1 cellular context compared by ENCODE assay signal in the genomic region with DNA sequence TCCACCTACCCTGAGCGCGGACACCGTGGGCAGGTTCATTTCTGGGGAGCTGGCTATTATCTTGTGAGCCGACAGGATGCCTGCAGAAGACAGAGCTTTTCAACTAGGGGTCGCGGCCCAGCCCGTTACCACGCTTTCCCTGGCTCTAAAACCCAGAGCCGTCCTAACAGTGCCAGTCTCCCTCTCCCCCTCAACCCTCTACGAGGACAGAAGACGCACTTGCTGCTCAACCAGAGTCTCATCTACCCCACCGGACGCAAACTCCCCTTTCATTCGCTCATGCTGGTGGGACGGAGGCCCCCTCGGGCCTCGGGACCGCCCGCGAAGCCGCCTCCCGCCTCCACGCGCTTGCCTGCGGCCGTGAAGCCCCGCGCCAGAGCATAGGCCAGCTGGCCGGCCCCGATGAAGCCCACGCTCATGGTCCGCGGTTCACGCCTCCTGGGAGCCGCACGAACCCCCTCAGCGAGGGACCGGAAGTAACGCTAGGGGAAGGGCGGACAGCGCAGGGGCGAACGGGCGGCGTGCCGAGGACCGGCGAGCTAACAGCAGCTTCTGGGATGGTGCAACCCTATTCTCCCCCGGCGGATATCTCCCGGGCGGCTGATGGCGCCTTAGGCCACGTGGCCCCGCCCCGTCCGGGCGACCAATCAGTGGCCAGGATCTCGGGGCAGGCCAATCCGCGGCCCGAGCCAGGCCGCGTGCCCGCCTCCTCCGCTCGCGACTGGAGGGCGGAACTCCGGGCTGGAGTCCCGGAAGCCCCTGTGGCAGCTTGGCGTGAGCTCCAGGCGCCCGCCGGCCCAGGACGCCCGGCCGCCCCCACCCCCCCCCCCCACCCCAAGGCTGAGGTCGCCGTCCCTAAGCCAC.
A peak's percentile ranks its signal among the peaks of the same experiment; 100 is the strongest.
TF ChIP-seq lines count a peak whose summit lies in the region.

A gene (minus strand): TSS at position 559 of the 864 bp plus-strand sequence. CDS start 140 bp downstream, at position 419.

TF ChIP-seq in K562, 482 proteins besides CTCF, POLR2A, EP300 and RAD21 (continued from another document and continues in another):
- TF ChIP-seq, protein P1, sequence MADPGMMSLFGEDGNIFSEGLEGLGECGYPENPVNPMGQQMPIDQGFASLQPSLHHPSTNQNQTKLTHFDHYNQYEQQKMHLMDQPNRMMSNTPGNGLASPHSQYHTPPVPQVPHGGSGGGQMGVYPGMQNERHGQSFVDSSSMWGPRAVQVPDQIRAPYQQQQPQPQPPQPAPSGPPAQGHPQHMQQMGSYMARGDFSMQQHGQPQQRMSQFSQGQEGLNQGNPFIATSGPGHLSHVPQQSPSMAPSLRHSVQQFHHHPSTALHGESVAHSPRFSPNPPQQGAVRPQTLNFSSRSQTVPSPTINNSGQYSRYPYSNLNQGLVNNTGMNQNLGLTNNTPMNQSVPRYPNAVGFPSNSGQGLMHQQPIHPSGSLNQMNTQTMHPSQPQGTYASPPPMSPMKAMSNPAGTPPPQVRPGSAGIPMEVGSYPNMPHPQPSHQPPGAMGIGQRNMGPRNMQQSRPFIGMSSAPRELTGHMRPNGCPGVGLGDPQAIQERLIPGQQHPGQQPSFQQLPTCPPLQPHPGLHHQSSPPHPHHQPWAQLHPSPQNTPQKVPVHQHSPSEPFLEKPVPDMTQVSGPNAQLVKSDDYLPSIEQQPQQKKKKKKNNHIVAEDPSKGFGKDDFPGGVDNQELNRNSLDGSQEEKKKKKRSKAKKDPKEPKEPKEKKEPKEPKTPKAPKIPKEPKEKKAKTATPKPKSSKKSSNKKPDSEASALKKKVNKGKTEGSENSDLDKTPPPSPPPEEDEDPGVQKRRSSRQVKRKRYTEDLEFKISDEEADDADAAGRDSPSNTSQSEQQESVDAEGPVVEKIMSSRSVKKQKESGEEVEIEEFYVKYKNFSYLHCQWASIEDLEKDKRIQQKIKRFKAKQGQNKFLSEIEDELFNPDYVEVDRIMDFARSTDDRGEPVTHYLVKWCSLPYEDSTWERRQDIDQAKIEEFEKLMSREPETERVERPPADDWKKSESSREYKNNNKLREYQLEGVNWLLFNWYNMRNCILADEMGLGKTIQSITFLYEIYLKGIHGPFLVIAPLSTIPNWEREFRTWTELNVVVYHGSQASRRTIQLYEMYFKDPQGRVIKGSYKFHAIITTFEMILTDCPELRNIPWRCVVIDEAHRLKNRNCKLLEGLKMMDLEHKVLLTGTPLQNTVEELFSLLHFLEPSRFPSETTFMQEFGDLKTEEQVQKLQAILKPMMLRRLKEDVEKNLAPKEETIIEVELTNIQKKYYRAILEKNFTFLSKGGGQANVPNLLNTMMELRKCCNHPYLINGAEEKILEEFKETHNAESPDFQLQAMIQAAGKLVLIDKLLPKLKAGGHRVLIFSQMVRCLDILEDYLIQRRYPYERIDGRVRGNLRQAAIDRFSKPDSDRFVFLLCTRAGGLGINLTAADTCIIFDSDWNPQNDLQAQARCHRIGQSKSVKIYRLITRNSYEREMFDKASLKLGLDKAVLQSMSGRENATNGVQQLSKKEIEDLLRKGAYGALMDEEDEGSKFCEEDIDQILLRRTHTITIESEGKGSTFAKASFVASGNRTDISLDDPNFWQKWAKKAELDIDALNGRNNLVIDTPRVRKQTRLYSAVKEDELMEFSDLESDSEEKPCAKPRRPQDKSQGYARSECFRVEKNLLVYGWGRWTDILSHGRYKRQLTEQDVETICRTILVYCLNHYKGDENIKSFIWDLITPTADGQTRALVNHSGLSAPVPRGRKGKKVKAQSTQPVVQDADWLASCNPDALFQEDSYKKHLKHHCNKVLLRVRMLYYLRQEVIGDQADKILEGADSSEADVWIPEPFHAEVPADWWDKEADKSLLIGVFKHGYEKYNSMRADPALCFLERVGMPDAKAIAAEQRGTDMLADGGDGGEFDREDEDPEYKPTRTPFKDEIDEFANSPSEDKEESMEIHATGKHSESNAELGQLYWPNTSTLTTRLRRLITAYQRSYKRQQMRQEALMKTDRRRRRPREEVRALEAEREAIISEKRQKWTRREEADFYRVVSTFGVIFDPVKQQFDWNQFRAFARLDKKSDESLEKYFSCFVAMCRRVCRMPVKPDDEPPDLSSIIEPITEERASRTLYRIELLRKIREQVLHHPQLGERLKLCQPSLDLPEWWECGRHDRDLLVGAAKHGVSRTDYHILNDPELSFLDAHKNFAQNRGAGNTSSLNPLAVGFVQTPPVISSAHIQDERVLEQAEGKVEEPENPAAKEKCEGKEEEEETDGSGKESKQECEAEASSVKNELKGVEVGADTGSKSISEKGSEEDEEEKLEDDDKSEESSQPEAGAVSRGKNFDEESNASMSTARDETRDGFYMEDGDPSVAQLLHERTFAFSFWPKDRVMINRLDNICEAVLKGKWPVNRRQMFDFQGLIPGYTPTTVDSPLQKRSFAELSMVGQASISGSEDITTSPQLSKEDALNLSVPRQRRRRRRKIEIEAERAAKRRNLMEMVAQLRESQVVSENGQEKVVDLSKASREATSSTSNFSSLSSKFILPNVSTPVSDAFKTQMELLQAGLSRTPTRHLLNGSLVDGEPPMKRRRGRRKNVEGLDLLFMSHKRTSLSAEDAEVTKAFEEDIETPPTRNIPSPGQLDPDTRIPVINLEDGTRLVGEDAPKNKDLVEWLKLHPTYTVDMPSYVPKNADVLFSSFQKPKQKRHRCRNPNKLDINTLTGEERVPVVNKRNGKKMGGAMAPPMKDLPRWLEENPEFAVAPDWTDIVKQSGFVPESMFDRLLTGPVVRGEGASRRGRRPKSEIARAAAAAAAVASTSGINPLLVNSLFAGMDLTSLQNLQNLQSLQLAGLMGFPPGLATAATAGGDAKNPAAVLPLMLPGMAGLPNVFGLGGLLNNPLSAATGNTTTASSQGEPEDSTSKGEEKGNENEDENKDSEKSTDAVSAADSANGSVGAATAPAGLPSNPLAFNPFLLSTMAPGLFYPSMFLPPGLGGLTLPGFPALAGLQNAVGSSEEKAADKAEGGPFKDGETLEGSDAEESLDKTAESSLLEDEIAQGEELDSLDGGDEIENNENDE (IDR thresholded peaks at IDR 0.05; ENCODE audit: low read depth, low read length), result no peak
- no peak for TF ChIP-seq ZNF324 (CRISPR knock-in tag; IDR thresholded peaks at IDR 0.05)
- TF ChIP-seq SRSF7 (optimal IDR thresholded peaks at IDR 0.05; ENCODE audit: low read depth, low read length), result no peak
- TF ChIP-seq KLF16 (IDR thresholded peaks at IDR 0.05), result no peak
- TF ChIP-seq ZFPM2 (CRISPR knock-in tag; IDR thresholded peaks at IDR 0.05), result no peak
- TF ChIP-seq, protein P2, sequence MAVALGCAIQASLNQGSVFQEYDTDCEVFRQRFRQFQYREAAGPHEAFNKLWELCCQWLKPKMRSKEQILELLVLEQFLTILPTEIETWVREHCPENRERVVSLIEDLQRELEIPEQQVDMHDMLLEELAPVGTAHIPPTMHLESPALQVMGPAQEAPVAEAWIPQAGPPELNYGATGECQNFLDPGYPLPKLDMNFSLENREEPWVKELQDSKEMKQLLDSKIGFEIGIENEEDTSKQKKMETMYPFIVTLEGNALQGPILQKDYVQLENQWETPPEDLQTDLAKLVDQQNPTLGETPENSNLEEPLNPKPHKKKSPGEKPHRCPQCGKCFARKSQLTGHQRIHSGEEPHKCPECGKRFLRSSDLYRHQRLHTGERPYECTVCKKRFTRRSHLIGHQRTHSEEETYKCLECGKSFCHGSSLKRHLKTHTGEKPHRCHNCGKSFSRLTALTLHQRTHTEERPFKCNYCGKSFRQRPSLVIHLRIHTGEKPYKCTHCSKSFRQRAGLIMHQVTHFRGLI (CRISPR knock-in tag; IDR thresholded peaks at IDR 0.05), result 0 out of 2 replicates have a peak, but pooled peaks have one; percentile 54
- TF ChIP-seq, protein P3, sequence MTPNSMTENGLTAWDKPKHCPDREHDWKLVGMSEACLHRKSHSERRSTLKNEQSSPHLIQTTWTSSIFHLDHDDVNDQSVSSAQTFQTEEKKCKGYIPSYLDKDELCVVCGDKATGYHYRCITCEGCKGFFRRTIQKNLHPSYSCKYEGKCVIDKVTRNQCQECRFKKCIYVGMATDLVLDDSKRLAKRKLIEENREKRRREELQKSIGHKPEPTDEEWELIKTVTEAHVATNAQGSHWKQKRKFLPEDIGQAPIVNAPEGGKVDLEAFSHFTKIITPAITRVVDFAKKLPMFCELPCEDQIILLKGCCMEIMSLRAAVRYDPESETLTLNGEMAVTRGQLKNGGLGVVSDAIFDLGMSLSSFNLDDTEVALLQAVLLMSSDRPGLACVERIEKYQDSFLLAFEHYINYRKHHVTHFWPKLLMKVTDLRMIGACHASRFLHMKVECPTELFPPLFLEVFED (CRISPR knock-in tag; conservative IDR thresholded peaks at IDR 0.05), result 0 out of 2 replicates have a peak, but pooled peaks have one; percentile 22
- TF ChIP-seq ZNF551 (CRISPR knock-in tag; IDR thresholded peaks at IDR 0.05), result no peak
- TF ChIP-seq, protein P4, sequence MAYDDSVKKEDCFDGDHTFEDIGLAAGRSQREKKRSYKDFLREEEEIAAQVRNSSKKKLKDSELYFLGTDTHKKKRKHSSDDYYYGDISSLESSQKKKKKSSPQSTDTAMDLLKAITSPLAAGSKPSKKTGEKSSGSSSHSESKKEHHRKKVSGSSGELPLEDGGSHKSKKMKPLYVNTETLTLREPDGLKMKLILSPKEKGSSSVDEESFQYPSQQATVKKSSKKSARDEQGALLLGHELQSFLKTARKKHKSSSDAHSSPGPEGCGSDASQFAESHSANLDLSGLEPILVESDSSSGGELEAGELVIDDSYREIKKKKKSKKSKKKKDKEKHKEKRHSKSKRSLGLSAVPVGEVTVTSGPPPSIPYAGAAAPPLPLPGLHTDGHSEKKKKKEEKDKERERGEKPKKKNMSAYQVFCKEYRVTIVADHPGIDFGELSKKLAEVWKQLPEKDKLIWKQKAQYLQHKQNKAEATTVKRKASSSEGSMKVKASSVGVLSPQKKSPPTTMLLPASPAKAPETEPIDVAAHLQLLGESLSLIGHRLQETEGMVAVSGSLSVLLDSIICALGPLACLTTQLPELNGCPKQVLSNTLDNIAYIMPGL (CRISPR knock-in tag; IDR thresholded peaks at IDR 0.05), result peak; percentile 71; the same call in 1 of the 2 replicates
- TF ChIP-seq NFYB (IDR thresholded peaks at IDR 0.05; ENCODE audit: extremely low read depth, insufficient read length), result peak; percentile 82
- peak; percentile 56 to 57; a peak in 1 of 4 replicates for TF ChIP-seq NONO (IDR thresholded peaks at IDR 0.05; ENCODE audit: low read depth in 2 of 2, low read length in 1 of 2)
- TF ChIP-seq, protein P5, sequence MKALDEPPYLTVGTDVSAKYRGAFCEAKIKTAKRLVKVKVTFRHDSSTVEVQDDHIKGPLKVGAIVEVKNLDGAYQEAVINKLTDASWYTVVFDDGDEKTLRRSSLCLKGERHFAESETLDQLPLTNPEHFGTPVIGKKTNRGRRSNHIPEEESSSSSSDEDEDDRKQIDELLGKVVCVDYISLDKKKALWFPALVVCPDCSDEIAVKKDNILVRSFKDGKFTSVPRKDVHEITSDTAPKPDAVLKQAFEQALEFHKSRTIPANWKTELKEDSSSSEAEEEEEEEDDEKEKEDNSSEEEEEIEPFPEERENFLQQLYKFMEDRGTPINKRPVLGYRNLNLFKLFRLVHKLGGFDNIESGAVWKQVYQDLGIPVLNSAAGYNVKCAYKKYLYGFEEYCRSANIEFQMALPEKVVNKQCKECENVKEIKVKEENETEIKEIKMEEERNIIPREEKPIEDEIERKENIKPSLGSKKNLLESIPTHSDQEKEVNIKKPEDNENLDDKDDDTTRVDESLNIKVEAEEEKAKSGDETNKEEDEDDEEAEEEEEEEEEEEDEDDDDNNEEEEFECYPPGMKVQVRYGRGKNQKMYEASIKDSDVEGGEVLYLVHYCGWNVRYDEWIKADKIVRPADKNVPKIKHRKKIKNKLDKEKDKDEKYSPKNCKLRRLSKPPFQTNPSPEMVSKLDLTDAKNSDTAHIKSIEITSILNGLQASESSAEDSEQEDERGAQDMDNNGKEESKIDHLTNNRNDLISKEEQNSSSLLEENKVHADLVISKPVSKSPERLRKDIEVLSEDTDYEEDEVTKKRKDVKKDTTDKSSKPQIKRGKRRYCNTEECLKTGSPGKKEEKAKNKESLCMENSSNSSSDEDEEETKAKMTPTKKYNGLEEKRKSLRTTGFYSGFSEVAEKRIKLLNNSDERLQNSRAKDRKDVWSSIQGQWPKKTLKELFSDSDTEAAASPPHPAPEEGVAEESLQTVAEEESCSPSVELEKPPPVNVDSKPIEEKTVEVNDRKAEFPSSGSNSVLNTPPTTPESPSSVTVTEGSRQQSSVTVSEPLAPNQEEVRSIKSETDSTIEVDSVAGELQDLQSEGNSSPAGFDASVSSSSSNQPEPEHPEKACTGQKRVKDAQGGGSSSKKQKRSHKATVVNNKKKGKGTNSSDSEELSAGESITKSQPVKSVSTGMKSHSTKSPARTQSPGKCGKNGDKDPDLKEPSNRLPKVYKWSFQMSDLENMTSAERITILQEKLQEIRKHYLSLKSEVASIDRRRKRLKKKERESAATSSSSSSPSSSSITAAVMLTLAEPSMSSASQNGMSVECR (CRISPR knock-in tag; IDR thresholded peaks at IDR 0.05), result peak; percentile 97
- peak; percentile 88 for TF ChIP-seq KDM5B (IDR thresholded peaks at IDR 0.05; ENCODE audit: insufficient replicate concordance, low read depth, low read length)
- TF ChIP-seq DIDO1 (tag; IDR thresholded peaks at IDR 0.05; ENCODE audit: low read depth), result no peak
- no peak for TF ChIP-seq CC2D1A (IDR thresholded peaks at IDR 0.05)
- TF ChIP-seq CBX1 (IDR thresholded peaks at IDR 0.05; ENCODE audit: low read depth), result peak; percentile 56; the same call in 1 of the 2 replicates
- TF ChIP-seq CCAR2 (IDR thresholded peaks at IDR 0.05; ENCODE audit: low read depth, low read length), result no peak
- TF ChIP-seq, protein P6, sequence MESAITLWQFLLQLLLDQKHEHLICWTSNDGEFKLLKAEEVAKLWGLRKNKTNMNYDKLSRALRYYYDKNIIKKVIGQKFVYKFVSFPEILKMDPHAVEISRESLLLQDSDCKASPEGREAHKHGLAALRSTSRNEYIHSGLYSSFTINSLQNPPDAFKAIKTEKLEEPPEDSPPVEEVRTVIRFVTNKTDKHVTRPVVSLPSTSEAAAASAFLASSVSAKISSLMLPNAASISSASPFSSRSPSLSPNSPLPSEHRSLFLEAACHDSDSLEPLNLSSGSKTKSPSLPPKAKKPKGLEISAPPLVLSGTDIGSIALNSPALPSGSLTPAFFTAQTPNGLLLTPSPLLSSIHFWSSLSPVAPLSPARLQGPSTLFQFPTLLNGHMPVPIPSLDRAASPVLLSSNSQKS (CRISPR knock-in tag; IDR thresholded peaks at IDR 0.05), result no peak
- 0 out of 2 replicates have a peak, but pooled peaks have one; percentile 41 for TF ChIP-seq FOXJ2 (tag; IDR thresholded peaks at IDR 0.05)
- TF ChIP-seq, protein P7, sequence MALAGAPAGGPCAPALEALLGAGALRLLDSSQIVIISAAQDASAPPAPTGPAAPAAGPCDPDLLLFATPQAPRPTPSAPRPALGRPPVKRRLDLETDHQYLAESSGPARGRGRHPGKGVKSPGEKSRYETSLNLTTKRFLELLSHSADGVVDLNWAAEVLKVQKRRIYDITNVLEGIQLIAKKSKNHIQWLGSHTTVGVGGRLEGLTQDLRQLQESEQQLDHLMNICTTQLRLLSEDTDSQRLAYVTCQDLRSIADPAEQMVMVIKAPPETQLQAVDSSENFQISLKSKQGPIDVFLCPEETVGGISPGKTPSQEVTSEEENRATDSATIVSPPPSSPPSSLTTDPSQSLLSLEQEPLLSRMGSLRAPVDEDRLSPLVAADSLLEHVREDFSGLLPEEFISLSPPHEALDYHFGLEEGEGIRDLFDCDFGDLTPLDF (CRISPR knock-in tag; IDR thresholded peaks at IDR 0.05), result 0 out of 2 replicates have a peak, but pooled peaks have one; percentile 80
- no peak for TF ChIP-seq ZNF239 (CRISPR knock-in tag; IDR thresholded peaks at IDR 0.05)
- 0 out of 2 replicates have a peak, but pooled peaks have one; percentile 41 for TF ChIP-seq PHF21A (IDR thresholded peaks at IDR 0.05; ENCODE audit: borderline replicate concordance, low read depth)
- no peak for TF ChIP-seq SRSF9 (IDR thresholded peaks at IDR 0.05; ENCODE audit: borderline replicate concordance, low read depth, low read length)
- TF ChIP-seq TAF15 (IDR thresholded peaks at IDR 0.05; ENCODE audit: low read depth, low read length), result no peak
- TF ChIP-seq SMAD2 (IDR thresholded peaks at IDR 0.05; ENCODE audit: low read depth, low read length), result no peak
- TF ChIP-seq FOSL1 (tag; conservative IDR thresholded peaks at IDR 0.05), result no peak
- TF ChIP-seq CAMTA2 (CRISPR knock-in tag; conservative IDR thresholded peaks at IDR 0.05), result no peak
- TF ChIP-seq ELF1 (tag; IDR thresholded peaks at IDR 0.05), result peak; percentile 91
- no peak for TF ChIP-seq NELFE (IDR thresholded peaks at IDR 0.05; ENCODE audit: insufficient read depth, insufficient read length)
- TF ChIP-seq CBFA2T2 (conservative IDR thresholded peaks at IDR 0.05), result peak; percentile 59; the same call in 1 of the 2 replicates
